Comparison of ENCODE assay signal across 8 cellular contexts in genomic region chr17:39527220-39527813, GRCh38.
DNase-seq lines count a peak whose midpoint lies in the region; TF ChIP-seq lines count a peak whose summit lies in the region.

No MANE protein-coding gene starts in this region.

- H3K9ac ChIP-seq in liver (ENCODE audit: low read depth in 1 of 2, low read length in 2 of 2) = no peak overlapping the region

- H3K4me3 ChIP-seq in Caco-2 (ENCODE audit: low read depth, low read length) (no peak overlapping the region), adrenal gland (no peak overlapping the region), liver (ENCODE audit: low read depth in 1 of 3, low read length in 3 of 3) (no peak overlapping the region)

- intact Hi-C loops in Caco-2 (cut with micrococcal nuclease; ENCODE audit: unreplicated experiment) (no loop called here), adrenal gland (cut with DNase I) (no loop called here)

- no peak for TF ChIP-seq POLR2A in adrenal gland (IDR thresholded peaks at IDR 0.05)

- peaks cover 8% of the 10 kb centered on the region for H3K36me3 ChIP-seq in Caco-2 (ENCODE audit: control insufficient read depth, insufficient read depth, low read length)
- peaks cover 0 to 82% of the 10 kb centered on the region in 2 donors for H3K36me3 ChIP-seq in adrenal gland (replicated peaks in 1 of 2)
- H3K36me3 ChIP-seq in liver (ENCODE audit: control insufficient read depth in 4 of 4, insufficient read depth in 3 of 4, low read depth in 1 of 4, low read length in 3 of 4) = peaks cover 14 to 72% (median 58%) of the 10 kb centered on the region in 4 donors

- H3K4me1 ChIP-seq in Caco-2 (no peaks in the 10 kb centered on the region), adrenal gland (replicated peaks in 1 of 2) (peaks cover 0 to 14% of the 10 kb centered on the region in 2 donors), liver (ENCODE audit: control insufficient read depth in 4 of 4, insufficient read depth in 4 of 4, low read length in 3 of 4) (no peaks in the 10 kb centered on the region)

- H3K4me1 Mint-ChIP-seq in Caco-2 (ENCODE audit: low read depth, unreplicated experiment) = no peaks in the 10 kb centered on the region

- H3K9me3 ChIP-seq in Caco-2 (no peaks in the 10 kb centered on the region), adrenal gland (replicated peaks in 1 of 3) (no peaks in the 10 kb centered on the region), liver (ENCODE audit: control insufficient read depth in 4 of 4, low read length in 3 of 4) (no peaks in the 10 kb centered on the region)

- no TSS peak for BruUV-seq in Caco-2 (replicated peaks; lab: Mats Ljungman, UMichigan)

- POLR2A ChIA-PET in Caco-2 (lab: Charles Lee) = no interaction called here

- CTCF ChIA-PET in Caco-2 (lab: Charles Lee) = interaction anchor here (1.2 to 1.9 kb wide), 2 partner anchors 20 to 227 kb away, joined by 3 to 11 read pairs; no protein-coding TSS in a partner anchor

- H3K27ac Mint-ChIP-seq in Caco-2 (ENCODE audit: unreplicated experiment) = no peak overlapping the region

- H3K36me3 Mint-ChIP-seq in Caco-2 (ENCODE audit: insufficient read depth, unreplicated experiment) = peaks cover 86% of the 10 kb centered on the region

- H3K4me3 Mint-ChIP-seq in Caco-2 (ENCODE audit: unreplicated experiment) = no peak overlapping the region

- no peaks in the 10 kb centered on the region for H3K9me3 Mint-ChIP-seq in Caco-2 (ENCODE audit: unreplicated experiment)

- H3K27me3 Mint-ChIP-seq in Caco-2 (ENCODE audit: insufficient read depth, unreplicated experiment) = no peaks in the 10 kb centered on the region

- H3K27me3 ChIP-seq in Caco-2 (replicated peaks; ENCODE audit: control insufficient read depth, insufficient read depth, low read length) (no peaks in the 10 kb centered on the region), adrenal gland (no peaks in the 10 kb centered on the region), liver (ENCODE audit: control insufficient read depth in 4 of 4, insufficient read depth in 4 of 4, low read length in 3 of 4) (no peaks in the 10 kb centered on the region)

- 90 to 94% (median 92%) methylated on average over 7 of the region's 7 CpGs for WGBS in adrenal gland, 4 donors
- 95% methylated on average over 7 of the region's 7 CpGs for WGBS in liver

- peak; percentile 53 to 71 for TF ChIP-seq CTCF in Caco-2 (IDR thresholded peaks at IDR 0.05; ENCODE audit: insufficient read depth in 1 of 2, low read depth in 1 of 2, low read length in 1 of 2, severe bottlenecking in 1 of 2, unreplicated experiment in 1 of 2)
- TF ChIP-seq CTCF in adrenal gland (IDR thresholded peaks at IDR 0.05) = peak; percentile 7 to 53 (median 36)
- peak; percentile 42 for TF ChIP-seq CTCF in liver (IDR thresholded peaks at IDR 0.05; ENCODE audit: low read depth, low read length, missing input control)

- peak in 1 of 2 experiments; percentile 38 for DNase-seq in Caco-2
- peak; percentile 70 for DNase-seq in HT-29 (ENCODE audit: low spot score)
- DNase-seq in adrenal gland = no peak
- DNase-seq in NCI-H774 (lab: John Stamatoyannopoulos, UW) = no peak
- DNase-seq in epidermal melanocyte (ENCODE audit: insufficient read length, low spot score) = no peak
- DNase-seq in HPDE6-E6E7 (ENCODE audit: extremely low spot score) = no peak
- DNase-seq in cortex of kidney (lab: John Stamatoyannopoulos, UW) = no peak

- peak; percentile 59 to 69 for TF ChIP-seq RAD21 in liver (IDR thresholded peaks at IDR 0.05)

- H3K27ac ChIP-seq in adrenal gland (no peak overlapping the region), liver (ENCODE audit: low read depth in 1 of 2, low read length in 2 of 2) (no peak overlapping the region)

TF ChIP-seq in liver, 16 proteins besides CTCF, POLR2A, EP300 and RAD21:
- no peak for TF ChIP-seq RXRA (IDR thresholded peaks at IDR 0.05)
- no peak for TF ChIP-seq SP1 (IDR thresholded peaks at IDR 0.05)
